ENCODE assay signal across 22 cellular contexts in genomic region chrX:45747905-45748304, GRCh38.
A peak's percentile ranks its signal among the peaks of the same experiment; 100 is the strongest.
DNase-seq lines count a peak whose midpoint lies in the region; ATAC-seq, FAIRE-seq and TF ChIP-seq lines count a peak whose summit lies in the region.
"Had no signal": no experiment of that assay in that cellular context is flagged by ENCODE, and none has a peak within 500 bp of the region (broad histone marks: within the 10 kb centered on the region; RNA-seq: fewer than 3 reads in every experiment).

No MANE protein-coding gene starts in this region.

- peak overlapping the region; percentile 28 for H3K27ac Mint-ChIP-seq in activated T-cell treated with anti-CD3 and anti-CD28 coated beads, Interleukin-2, amount 50 U/mL, for 72 hours
- H3K27ac Mint-ChIP-seq in activated CD8-positive, alpha-beta T cell treated with anti-CD3 and anti-CD28 coated beads, Interleukin-2, amount 10 ng/mL, durations not matched to agents 7 days and 5 days, result peak overlapping the region; percentile 20
- peak overlapping the region; percentile 52 for H3K27ac Mint-ChIP-seq in type B pancreatic cell
- H3K27ac Mint-ChIP-seq: CD4-positive, CD25-positive, alpha-beta regulatory T cell; endodermal cell; naive thymus-derived CD4-positive, alpha-beta T cell had no signal

- no peak overlapping the region for H3K4me3 ChIP-seq in keratinocyte (ENCODE audit: control insufficient read depth in 2 of 3, extremely low read depth in 1 of 3, insufficient read depth in 2 of 3, low read depth in 1 of 3, low read length in 3 of 3)

- no peaks in the 10 kb centered on the region for H3K9me3 Mint-ChIP-seq in activated T-cell treated with anti-CD3 and anti-CD28 coated beads, Interleukin-2, amount 50 U/mL, for 72 hours
- no peaks in the 10 kb centered on the region for H3K9me3 Mint-ChIP-seq in activated CD8-positive, alpha-beta T cell treated with anti-CD3 and anti-CD28 coated beads, Interleukin-2, amount 10 ng/mL, durations not matched to agents 7 days and 5 days (ENCODE audit: insufficient read depth)
- peaks cover 5% of the 10 kb centered on the region for H3K9me3 Mint-ChIP-seq in type B pancreatic cell
- H3K9me3 Mint-ChIP-seq: CD4-positive, CD25-positive, alpha-beta regulatory T cell had no signal

- H2AFZ ChIP-seq in keratinocyte (ENCODE audit: control insufficient read depth, low read length), result no peak overlapping the region

- DNase-seq in activated T-cell treated with anti-CD3 and anti-CD28 coated beads, Interleukin-2, amount 50 U/mL, for 72 hours, result no peak
- DNase-seq in activated T-cell treated with anti-CD3 and anti-CD28 coated beads, Interleukin-2, amount 50 U/mL, for 48 hours, result no peak
- no peak for DNase-seq in activated CD8-positive, alpha-beta T cell treated with anti-CD3 and anti-CD28 coated beads, Interleukin-2, amount 10 ng/mL, durations not matched to agents 7 days and 5 days
- peak; percentile 23 for DNase-seq in keratinocyte (ENCODE audit: low read depth, low spot score)
- no peak for DNase-seq in type B pancreatic cell (ENCODE audit: extremely low spot score, unreplicated experiment)
- DNase-seq in OCI-M1 (lab: John Stamatoyannopoulos, UW), result no peak
- DNase-seq in NCI-H2081 treated with DMSO at 0.1 percent for 48 hours (lab: John Stamatoyannopoulos, UW), result no peak
- DNase-seq in T-helper 9 cell, result no peak
- DNase-seq: ACHN; activated CD4-positive, CD25-positive, alpha-beta regulatory T cell treated with anti-CD3 and anti-CD28 coated beads, Interleukin-2, amount 50 U/mL, for 72 hours; activated T-cell treated with anti-CD3 and anti-CD28 coated beads, Interleukin-2, amount 50 U/mL, for 1 hour; CD4-positive, CD25-positive, alpha-beta regulatory T cell; endodermal cell; Karpas-422; left ventricle myocardium superior; naive thymus-derived CD4-positive, alpha-beta T cell; NCI-H1436 treated with DMSO at 0.1 percent for 48 hours; NCI-H510A treated with DMSO at 0.1 percent for 48 hours; stimulated activated CD4-positive, alpha-beta T cell treated with anti-CD3 and anti-CD28 coated beads, Interleukin-12 subunit alpha, Interleukin-12 subunit beta, amount 100 ng/mL, for 4 hours; stimulated activated naive CD4-positive, alpha-beta T cell; T1000 had no signal

- peak overlapping the region; percentile 67 for H3K27ac ChIP-seq in keratinocyte (ENCODE audit: control insufficient read depth, insufficient read depth, low read length)
- H3K27ac ChIP-seq: HL-60 had no signal

- no peak overlapping the region for H3K4me3 Mint-ChIP-seq in activated T-cell treated with anti-CD3 and anti-CD28 coated beads, Interleukin-2, amount 50 U/mL, for 72 hours
- H3K4me3 Mint-ChIP-seq in activated CD8-positive, alpha-beta T cell treated with anti-CD3 and anti-CD28 coated beads, Interleukin-2, amount 10 ng/mL, durations not matched to agents 7 days and 5 days, result no peak overlapping the region
- H3K4me3 Mint-ChIP-seq in type B pancreatic cell, result no peak overlapping the region
- H3K4me3 Mint-ChIP-seq: endodermal cell; naive thymus-derived CD4-positive, alpha-beta T cell had no signal

- POLR2A ChIA-PET in activated CD8-positive, alpha-beta T cell treated with anti-CD3 and anti-CD28 coated beads, Interleukin-2, amount 10 ng/mL, durations not matched to agents 7 days and 5 days (lab: Charles Lee), result no interaction called here

- peaks cover 16% of the 10 kb centered on the region for H3K4me1 Mint-ChIP-seq in activated T-cell treated with anti-CD3 and anti-CD28 coated beads, Interleukin-2, amount 50 U/mL, for 72 hours (ENCODE audit: low read depth)
- peaks cover 34% of the 10 kb centered on the region for H3K4me1 Mint-ChIP-seq in activated CD8-positive, alpha-beta T cell treated with anti-CD3 and anti-CD28 coated beads, Interleukin-2, amount 10 ng/mL, durations not matched to agents 7 days and 5 days (ENCODE audit: low read depth)
- H3K4me1 Mint-ChIP-seq in type B pancreatic cell (ENCODE audit: unreplicated experiment), result no peaks in the 10 kb centered on the region
- H3K4me1 Mint-ChIP-seq: endodermal cell had no signal

- H3K9me3 ChIP-seq in keratinocyte (ENCODE audit: control insufficient read depth, low read depth, low read length), result no peaks in the 10 kb centered on the region

- H3K9me1 ChIP-seq in keratinocyte (ENCODE audit: control insufficient read depth, extremely low read depth, insufficient read depth, low read length), result no peaks in the 10 kb centered on the region

- peaks cover 54% of the 10 kb centered on the region for H3K4me1 ChIP-seq in keratinocyte (ENCODE audit: control insufficient read depth, extremely low read depth, insufficient read depth, low read length)

- no peaks in the 10 kb centered on the region for H3K27me3 ChIP-seq in keratinocyte (ENCODE audit: control insufficient read depth, extremely low read depth, insufficient read depth, low read length)

- no peak overlapping the region for H3K9ac ChIP-seq in keratinocyte (ENCODE audit: control insufficient read depth, extremely low read depth, insufficient read depth, low read length)

- dilution Hi-C loops in keratinocyte (cut with MboI; ENCODE audit: extremely low pct_ligation_motif_present, low sequenced_read_pairs), result loop anchor here (25.0 kb wide), 1 partner anchor 411 kb away; no protein-coding TSS in a partner anchor

- CTCF ChIA-PET in activated CD8-positive, alpha-beta T cell treated with anti-CD3 and anti-CD28 coated beads, Interleukin-2, amount 10 ng/mL, durations not matched to agents 7 days and 5 days (lab: Charles Lee), result interaction anchor here (0.8 kb wide), 1 partner anchor 233 kb away, joined by 3 read pairs; no protein-coding TSS in a partner anchor

- H3K4me2 ChIP-seq in keratinocyte (ENCODE audit: control insufficient read depth, extremely low read depth, insufficient read depth, low read depth, low read length), result no peak overlapping the region

- H3K36me3 ChIP-seq in keratinocyte (ENCODE audit: control insufficient read depth in 2 of 2, extremely low read depth in 1 of 2, insufficient read depth in 2 of 2, low read length in 2 of 2), result peaks cover 10 to 31% of the 10 kb centered on the region in 2 experiments

- H3K79me2 ChIP-seq in keratinocyte (ENCODE audit: control insufficient read depth, insufficient read depth, low read length), result peaks cover 35% of the 10 kb centered on the region

- peaks cover 8 to 10% of the 10 kb centered on the region in 2 donors for H3K36me3 Mint-ChIP-seq in activated T-cell treated with anti-CD3 and anti-CD28 coated beads, Interleukin-2, amount 50 U/mL, for 72 hours (ENCODE audit: insufficient read depth in 2 of 2)
- peaks cover 45% of the 10 kb centered on the region for H3K36me3 Mint-ChIP-seq in activated CD8-positive, alpha-beta T cell treated with anti-CD3 and anti-CD28 coated beads, Interleukin-2, amount 10 ng/mL, durations not matched to agents 7 days and 5 days (ENCODE audit: low read depth)
- peaks cover 14% of the 10 kb centered on the region for H3K36me3 Mint-ChIP-seq in type B pancreatic cell

- no peak for TF ChIP-seq CTCF in keratinocyte (optimal IDR thresholded peaks at IDR 0.05 in 1 of 3, IDR thresholded peaks at IDR 0.05 in 1 of 3, conservative IDR thresholded peaks at IDR 0.05 in 1 of 3; ENCODE audit: extremely low read depth in 1 of 3, insufficient read depth in 2 of 3, low read length in 3 of 3)
- no peak for TF ChIP-seq CTCF in type B pancreatic cell (conservative IDR thresholded peaks at IDR 0.05)

- no peak for ATAC-seq in activated T-cell treated with anti-CD3 and anti-CD28 coated beads, Interleukin-2, amount 50 U/mL, for 72 hours (replicated peaks in 1 of 2)
- no peak for ATAC-seq in activated CD8-positive, alpha-beta T cell treated with anti-CD3 and anti-CD28 coated beads, Interleukin-2, amount 10 ng/mL, durations not matched to agents 7 days and 5 days
- ATAC-seq: left ventricle myocardium superior; naive thymus-derived CD4-positive, alpha-beta T cell had no signal

- FAIRE-seq in keratinocyte (lab: Jason Lieb, UNC), result peak; percentile 91

- peaks cover 7% of the 10 kb centered on the region for H3K27me3 Mint-ChIP-seq in activated T-cell treated with anti-CD3 and anti-CD28 coated beads, Interleukin-2, amount 50 U/mL, for 72 hours (ENCODE audit: low read depth)
- H3K27me3 Mint-ChIP-seq in activated CD8-positive, alpha-beta T cell treated with anti-CD3 and anti-CD28 coated beads, Interleukin-2, amount 10 ng/mL, durations not matched to agents 7 days and 5 days (ENCODE audit: low read depth), result no peaks in the 10 kb centered on the region
- H3K27me3 Mint-ChIP-seq in type B pancreatic cell, result no peaks in the 10 kb centered on the region
- H3K27me3 Mint-ChIP-seq: CD4-positive, CD25-positive, alpha-beta regulatory T cell; naive thymus-derived CD4-positive, alpha-beta T cell had no signal

- no peaks in the 10 kb centered on the region for H4K20me1 ChIP-seq in keratinocyte (ENCODE audit: control insufficient read depth, extremely low read depth, insufficient read depth, low read length)
